36 cellular contexts compared by ENCODE assay signal in genomic region chr15:39415634-39416033, GRCh38.
"Had no signal": no experiment of that assay in that cellular context is flagged by ENCODE, and none has a peak within 500 bp of the region (broad histone marks: within the 10 kb centered on the region; RNA-seq: fewer than 3 reads in every experiment).

No MANE protein-coding gene starts in this region.

- DNase-seq: activated CD4-positive, alpha-beta T cell treated with anti-CD3 and anti-CD28 coated beads for 1 hour; activated CD4-positive, alpha-beta T cell treated with anti-CD3 and anti-CD28 coated beads for 36 hours; activated CD4-positive, alpha-beta T cell treated with anti-CD3 and anti-CD28 coated beads for 48 hours; activated CD4-positive, alpha-beta T cell treated with anti-CD3 and anti-CD28 coated beads, Interleukin-2, amount 10 ng/mL, durations not matched to agents 7 days and 5 days; activated CD4-positive, alpha-beta T cell treated with anti-CD3 and anti-CD28 coated beads, Interleukin-2, amount 50 U/mL, for 48 hours; activated CD4-positive, CD25-positive, alpha-beta regulatory T cell; activated CD8-positive, alpha-beta memory T cell treated with anti-CD3 and anti-CD28 coated beads, Interleukin-2, amount 50 U/mL, for 4 hours; activated CD8-positive, alpha-beta T cell treated with anti-CD3 and anti-CD28 coated beads for 36 hours; activated effector memory CD4-positive, alpha-beta T cell treated with Interleukin-2 at 50 U/mL for 16 hours; activated gamma-delta T cell; activated naive CD4-positive, alpha-beta T cell treated with anti-CD3 and anti-CD28 coated beads, Interleukin-2, amount 10 ng/mL, durations not matched to agents 7 days and 5 days; activated naive CD4-positive, alpha-beta T cell treated with Interleukin-2 at 50 U/mL for 16 hours; activated naive CD8-positive, alpha-beta T cell treated with anti-CD3 and anti-CD28 coated beads, Interleukin-2, amount 10 ng/mL, durations not matched to agents 7 days and 5 days; activated naive CD8-positive, alpha-beta T cell treated with anti-CD3 and anti-CD28 coated beads, Interleukin-2, amount 50 U/mL, for 24 hours; activated T-cell treated with anti-CD3 and anti-CD28 coated beads for 4 hours; activated T-cell treated with anti-CD3 and anti-CD28 coated beads, Interleukin-2, amount 50 U/mL, for 1 hour; activated T-cell treated with anti-CD3 and anti-CD28 coated beads, Interleukin-2, amount 50 U/mL, for 4 hours; amygdala; anterior cingulate cortex; caudate nucleus; SW 1271; T-helper 1 cell; T-helper 2 cell; T-helper 9 cell; WERI-Rb-1 had no signal

- H3K4me3 Mint-ChIP-seq: activated CD4-positive, alpha-beta T cell treated with anti-CD3 and anti-CD28 coated beads for 36 hours; activated CD4-positive, alpha-beta T cell treated with anti-CD3 and anti-CD28 coated beads, Interleukin-2, amount 10 ng/mL, durations not matched to agents 7 days and 5 days; activated CD8-positive, alpha-beta T cell treated with anti-CD3 and anti-CD28 coated beads for 36 hours; activated naive CD4-positive, alpha-beta T cell treated with anti-CD3 and anti-CD28 coated beads, Interleukin-2, amount 10 ng/mL, durations not matched to agents 7 days and 5 days; activated naive CD4-positive, alpha-beta T cell treated with anti-CD3 and anti-CD28 coated beads, Interleukin-2, amount 50 U/mL, for 24 hours; activated naive CD8-positive, alpha-beta T cell; activated naive CD8-positive, alpha-beta T cell treated with anti-CD3 and anti-CD28 coated beads, Interleukin-2, amount 10 ng/mL, durations not matched to agents 7 days and 5 days; activated naive CD8-positive, alpha-beta T cell treated with anti-CD3 and anti-CD28 coated beads, Interleukin-2, amount 50 U/mL, for 24 hours; activated T-cell treated with anti-CD3 and anti-CD28 coated beads, Interleukin-2, amount 50 U/mL, for 4 hours; brain; central memory CD8-positive, alpha-beta T cell; T-helper 1 cell treated with Interleukin-12 subunit alpha and Interleukin-12 subunit beta and Interleukin-4 antibody, amounts not matched to agents 30 μg/mL and 1 μg/mL, for 36 hours; T-helper 2 cell treated with Interferon-gamma antibody and Interleukin-4, amounts not matched to agents 5 μg/mL and 100 μg/mL, for 36 hours; WTC11 had no signal

- ATAC-seq: activated CD4-positive, alpha-beta T cell treated with anti-CD3 and anti-CD28 coated beads for 36 hours; activated CD4-positive, CD25-positive, alpha-beta regulatory T cell treated with anti-CD3 and anti-CD28 coated beads, Interleukin-2, amount 50 U/mL, for 24 hours; activated CD8-positive, alpha-beta T cell treated with anti-CD3 and anti-CD28 coated beads for 36 hours; activated naive CD8-positive, alpha-beta T cell treated with anti-CD3 and anti-CD28 coated beads, Interleukin-2, amount 50 U/mL, for 24 hours; activated T-cell treated with anti-CD3 and anti-CD28 coated beads, Interleukin-2, amount 50 U/mL, for 4 hours; WTC11 had no signal

- H3K36me3 ChIP-seq: ascending aorta, cardiac muscle cell, WERI-Rb-1 had no signal

- H3K9me3 ChIP-seq: ascending aorta had no signal

- H3K27ac Mint-ChIP-seq: activated CD4-positive, alpha-beta T cell treated with anti-CD3 and anti-CD28 coated beads for 36 hours; activated CD4-positive, alpha-beta T cell treated with anti-CD3 and anti-CD28 coated beads, Interleukin-2, amount 10 ng/mL, durations not matched to agents 7 days and 5 days; activated CD8-positive, alpha-beta T cell treated with anti-CD3 and anti-CD28 coated beads for 36 hours; activated naive CD4-positive, alpha-beta T cell treated with anti-CD3 and anti-CD28 coated beads, Interleukin-2, amount 10 ng/mL, durations not matched to agents 7 days and 5 days; activated naive CD4-positive, alpha-beta T cell treated with anti-CD3 and anti-CD28 coated beads, Interleukin-2, amount 50 U/mL, for 24 hours; activated naive CD8-positive, alpha-beta T cell; activated naive CD8-positive, alpha-beta T cell treated with anti-CD3 and anti-CD28 coated beads, Interleukin-2, amount 10 ng/mL, durations not matched to agents 7 days and 5 days; activated naive CD8-positive, alpha-beta T cell treated with anti-CD3 and anti-CD28 coated beads, Interleukin-2, amount 50 U/mL, for 24 hours; activated T-helper 2 cell treated with anti-CD3 and anti-CD28 coated beads, Interferon-gamma antibody, Interleukin-2, Interleukin-4, amounts not matched to agents 10 μg/mL and 5 μg/mL and 100 μg/mL, durations not matched to agents 14 hours and 24 hours and 36 hours; brain; T-helper 1 cell treated with Interleukin-12 subunit alpha and Interleukin-12 subunit beta and Interleukin-4 antibody, amounts not matched to agents 30 μg/mL and 1 μg/mL, for 36 hours; T-helper 2 cell treated with Interferon-gamma antibody and Interleukin-4, amounts not matched to agents 5 μg/mL and 100 μg/mL, for 36 hours; WTC11 had no signal

- H3K9me3 Mint-ChIP-seq: activated naive CD4-positive, alpha-beta T cell treated with anti-CD3 and anti-CD28 coated beads, Interleukin-2, amount 50 U/mL, for 24 hours; activated T-cell treated with anti-CD3 and anti-CD28 coated beads, Interleukin-2, amount 50 U/mL, for 4 hours; activated T-helper 2 cell treated with anti-CD3 and anti-CD28 coated beads, Interferon-gamma antibody, Interleukin-2, Interleukin-4, amounts not matched to agents 10 μg/mL and 5 μg/mL and 100 μg/mL, durations not matched to agents 14 hours and 24 hours and 36 hours; central memory CD8-positive, alpha-beta T cell had no signal

- H3K27ac ChIP-seq: ascending aorta, cardiac muscle cell, WERI-Rb-1 had no signal

- H3K4me3 ChIP-seq: ascending aorta, cardiac muscle cell had no signal

- H3K4me1 Mint-ChIP-seq: activated naive CD4-positive, alpha-beta T cell treated with anti-CD3 and anti-CD28 coated beads, Interleukin-2, amount 50 U/mL, for 24 hours; brain had no signal

- H3K4me1 ChIP-seq: ascending aorta had no signal

- H3K27me3 ChIP-seq: ascending aorta, cardiac muscle cell had no signal

- H3K36me3 Mint-ChIP-seq: activated naive CD4-positive, alpha-beta T cell treated with anti-CD3 and anti-CD28 coated beads, Interleukin-2, amount 10 ng/mL, durations not matched to agents 7 days and 5 days; activated naive CD4-positive, alpha-beta T cell treated with anti-CD3 and anti-CD28 coated beads, Interleukin-2, amount 50 U/mL, for 24 hours; activated naive CD8-positive, alpha-beta T cell; brain had no signal
